26 cellular contexts compared by ENCODE assay signal in genomic region chr6:74927299-74927698, GRCh38.
"Had no signal": no experiment of that assay in that cellular context is flagged by ENCODE, and none has a peak within 500 bp of the region (broad histone marks: within the 10 kb centered on the region; RNA-seq: fewer than 3 reads in every experiment).

No MANE protein-coding gene starts in this region.

- H3K36me3 Mint-ChIP-seq: immature natural killer cell, mesothelial cell of epicardium had no signal

- H3K4me1 ChIP-seq: colonic mucosa, gastroesophageal sphincter, heart left ventricle, left lung, lower lobe of right lung had no signal

- H3K9me3 ChIP-seq: colonic mucosa, esophagus squamous epithelium, gastroesophageal sphincter, heart left ventricle, left lung, lower lobe of right lung, mucosa of descending colon had no signal

- DNase-seq: cerebellar nuclear complex; colonic mucosa; cortex of kidney; effector CD8-positive, alpha-beta T cell; effector memory CD8-positive, alpha-beta T cell; endodermal cell; erythroblast; esophagus squamous epithelium; foreskin keratinocyte; heart left ventricle; hypothalamus; immature natural killer cell; islet precursor cell; left cardiac atrium; left lung; left ventricle myocardium superior; lower lobe of right lung; mesenchymal stem cell; mucosa of descending colon had no signal

- H3K36me3 ChIP-seq: colonic mucosa, esophagus squamous epithelium, gastroesophageal sphincter, heart left ventricle, left lung, lower lobe of right lung had no signal

- ATAC-seq: effector memory CD8-positive, alpha-beta T cell; esophagus mucosa; foreskin keratinocyte; gastroesophageal sphincter; heart left ventricle; left cardiac atrium; left lung; left ventricle myocardium superior; lower lobe of right lung; mucosa of descending colon had no signal

- H3K4me3 ChIP-seq: colonic mucosa, esophagus squamous epithelium, gastroesophageal sphincter, heart left ventricle, hepatocyte, left lung, lower lobe of right lung, mucosa of descending colon had no signal

- H3K9me3 Mint-ChIP-seq: dendritic cell treated with granulocyte-macrophage colony-stimulating factor and Interleukin-4, amounts not matched to agents 40 ng/mL and 50 ng/mL, for 4 days; endodermal cell; mesothelial cell of epicardium had no signal

- H3K4me1 Mint-ChIP-seq: immature natural killer cell had no signal

- H3K27me3 Mint-ChIP-seq: dendritic cell treated with granulocyte-macrophage colony-stimulating factor and Interleukin-4, amounts not matched to agents 40 ng/mL and 50 ng/mL, for 4 days; effector memory CD8-positive, alpha-beta T cell had no signal

- H3K27ac Mint-ChIP-seq: dendritic cell treated with granulocyte-macrophage colony-stimulating factor and Interleukin-4, amounts not matched to agents 40 ng/mL and 50 ng/mL, for 4 days; effector memory CD8-positive, alpha-beta T cell; endodermal cell; immature natural killer cell; mesothelial cell of epicardium had no signal

- H3K27ac ChIP-seq: colonic mucosa, epithelial cell of prostate, esophagus squamous epithelium, foreskin keratinocyte, gastroesophageal sphincter, heart left ventricle, hepatocyte, left lung, lower lobe of right lung had no signal

- H3K4me3 Mint-ChIP-seq: dendritic cell treated with granulocyte-macrophage colony-stimulating factor and Interleukin-4, amounts not matched to agents 40 ng/mL and 50 ng/mL, for 4 days; effector memory CD8-positive, alpha-beta T cell; endodermal cell; immature natural killer cell; mesothelial cell of epicardium had no signal

- FAIRE-seq: frontal cortex had no signal

- H3K27me3 ChIP-seq: colonic mucosa, esophagus squamous epithelium, foreskin keratinocyte, gastroesophageal sphincter, heart left ventricle, hepatocyte, left lung had no signal
